In the genomic region with DNA sequence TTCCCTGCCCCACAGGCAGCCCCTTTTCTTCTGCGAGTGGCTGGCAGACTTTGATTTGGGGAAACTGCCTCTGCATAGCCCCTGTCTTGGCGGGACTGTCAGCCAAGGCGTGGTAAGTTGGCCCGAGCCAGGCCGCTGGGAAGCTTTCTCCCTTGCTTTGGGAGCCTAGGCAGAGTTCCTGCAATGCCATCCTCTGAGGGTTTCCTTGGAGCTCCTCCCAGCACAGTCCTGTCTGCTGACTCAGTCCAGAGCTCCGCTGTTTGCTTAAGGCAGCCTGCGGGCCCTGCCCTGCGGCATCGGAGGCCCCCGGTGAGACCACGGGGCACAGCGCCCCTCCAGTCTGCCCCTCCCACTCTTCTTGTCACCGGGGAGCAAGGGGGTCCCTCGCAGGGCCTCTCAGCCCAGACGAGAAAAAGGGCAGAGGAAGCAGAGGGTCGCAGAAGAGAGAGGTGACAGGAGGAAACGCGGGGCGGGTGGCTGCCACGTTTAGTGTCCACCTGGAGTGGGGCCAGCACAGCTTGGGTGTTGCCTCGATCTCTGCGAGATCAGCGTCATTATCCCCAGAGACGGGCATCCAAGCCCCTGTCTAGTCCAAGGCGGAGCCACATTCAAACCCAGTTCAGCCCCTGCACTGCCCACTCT, we compare ENCODE assay signal across 8 cellular contexts. TPM values are rescaled to one million over a fixed set of nuclear protein-coding genes. Genes with fewer than 3 reads are reported as not detected.
DNase-seq lines count a peak whose midpoint lies in the region; ATAC-seq and TF ChIP-seq lines count a peak whose summit lies in the region.

No MANE protein-coding gene starts in this region.

- no peak for ATAC-seq in HG03439 (IDR thresholded peaks at IDR 0.05; ENCODE audit: unreplicated experiment)
- ATAC-seq in GM21786 (IDR thresholded peaks at IDR 0.05; ENCODE audit: unreplicated experiment) = no peak
- no peak for ATAC-seq in HG03139 (IDR thresholded peaks at IDR 0.05; ENCODE audit: unreplicated experiment)

- intact Hi-C loops in esophagus squamous epithelium (cut with DNase I) = no loop called here

- no peak for TF ChIP-seq POLR2A in esophagus squamous epithelium (IDR thresholded peaks at IDR 0.05)

- H3K27ac ChIP-seq in esophagus squamous epithelium (peak overlapping the region; percentile 68 to 88 (median 74)), neutrophil (peak overlapping the region; percentile 95)

- 28 to 56% methylated on average over 5 of the region's 25 CpGs for WGBS in esophagus squamous epithelium, 2 donors

- H3K36me3 ChIP-seq in esophagus squamous epithelium = no peaks in the 10 kb centered on the region
- H3K36me3 ChIP-seq in neutrophil = no peaks in the 10 kb centered on the region

- H3K4me1 ChIP-seq in esophagus squamous epithelium (peaks cover 25 to 47% (median 37%) of the 10 kb centered on the region in 3 donors), neutrophil (ENCODE audit: control insufficient read depth in 1 of 2, insufficient read depth in 1 of 2, low read depth in 1 of 2, low read length in 1 of 2) (peaks cover 86 to 89% of the 10 kb centered on the region in 2 experiments)

- H3K9me3 ChIP-seq in esophagus squamous epithelium (no peaks in the 10 kb centered on the region), neutrophil (no peaks in the 10 kb centered on the region)

- DNase-seq in CD1c-positive myeloid dendritic cell (ENCODE audit: extremely low spot score) (peak; percentile 21), NCI-H460 (ENCODE audit: extremely low read depth, low read depth) (peak; percentile 98), esophagus squamous epithelium (lab: John Stamatoyannopoulos, UW) (no peak), NCI-H1105 treated with DMSO at 0.1 percent for 48 hours (lab: John Stamatoyannopoulos, UW) (no peak)

- no peak for TF ChIP-seq CTCF in esophagus squamous epithelium (IDR thresholded peaks at IDR 0.05)
- peak; percentile 7 for TF ChIP-seq CTCF in neutrophil (IDR thresholded peaks at IDR 0.05)

- peaks cover 0 to 5% (median 0%) of the 10 kb centered on the region in 4 donors for H3K27me3 ChIP-seq in esophagus squamous epithelium
- H3K27me3 ChIP-seq in neutrophil = no peaks in the 10 kb centered on the region

- peak overlapping the region in 2 of 4 donors; percentile 7 to 36 for H3K4me3 ChIP-seq in esophagus squamous epithelium
- peak overlapping the region; percentile 46 to 48 for H3K4me3 ChIP-seq in neutrophil (ENCODE audit: low read depth in 1 of 2, low read length in 1 of 2)

RNA-seq across cellular contexts. Expression of a gene that starts 58.9 kb away (rescaled TPM):
- 53.2 and 60.9 TPM in 2 replicates for total RNA-seq in NCI-H460 (2014; rRNA removed; shearing (Covaris generic))
- 24.8 and 24.9 TPM in 2 replicates for polyA plus RNA-seq in NCI-H460 (2014; cell fraction: nucleus; rRNA removed)
- total RNA-seq in esophagus squamous epithelium = 10 to 100 TPM in 2 of 4 donors, 1 to 10 TPM in 2; 4.0 to 23.0 (median 13.8) TPM

Comparison
In these comparisons a context has a peak if more than half of its experiments do, and no peak if none do; other contexts are left out.
1. DNase-seq: peak in CD1c-positive myeloid dendritic cell (single experiment) and NCI-H460 (single experiment); none in esophagus squamous epithelium (single experiment) and NCI-H1105 treated with DMSO at 0.1 percent for 48 hours (single experiment).